In genomic region chr22:38259370-38259769, GRCh38 we compare ENCODE assay signal across 2 cellular contexts.
TF ChIP-seq lines count a peak whose summit lies in the region.

No MANE protein-coding gene starts in this region.

TF ChIP-seq in liver, 16 proteins besides CTCF, POLR2A, EP300 and RAD21:
- TF ChIP-seq EGR1 (IDR thresholded peaks at IDR 0.05; ENCODE audit: low read depth in 2 of 2), result no peak
TF ChIP-seq in liver: peak in this region for 0.

TF ChIP-seq in HepG2, 621 proteins besides CTCF, POLR2A, EP300 and RAD21:
- no peak for TF ChIP-seq ZNF441 (CRISPR knock-in tag; IDR thresholded peaks at IDR 0.05; ENCODE audit: borderline replicate concordance)
- TF ChIP-seq GATAD2A (CRISPR knock-in tag; IDR thresholded peaks at IDR 0.05), result no peak
- TF ChIP-seq ZFP41 (CRISPR knock-in tag; IDR thresholded peaks at IDR 0.05; ENCODE audit: borderline replicate concordance), result no peak
